21 cellular contexts compared by ENCODE assay signal in the genomic region with DNA sequence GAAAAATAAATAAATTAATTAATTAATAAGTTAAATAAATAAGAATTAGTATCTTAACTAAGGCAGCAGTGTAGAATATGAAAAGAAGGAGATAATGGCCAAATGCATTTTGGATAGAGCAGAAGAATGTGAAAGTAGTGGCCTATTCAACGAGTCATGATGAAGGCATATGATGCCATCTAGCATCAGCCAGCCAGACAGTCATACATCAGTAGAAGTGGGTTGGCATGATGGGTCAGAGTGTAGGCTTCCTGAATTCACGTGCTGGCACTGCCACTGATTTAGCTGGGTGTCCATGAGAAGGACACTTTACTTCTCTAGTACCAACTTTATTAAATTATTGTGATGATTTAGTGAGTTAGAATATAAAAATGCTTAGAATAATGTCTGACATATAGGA.
DNase-seq lines count a peak whose midpoint lies in the region; ATAC-seq, FAIRE-seq and TF ChIP-seq lines count a peak whose summit lies in the region.
"Had no signal": no experiment of that assay in that cellular context is flagged by ENCODE, and none has a peak within 500 bp of the region (broad histone marks: within the 10 kb centered on the region; RNA-seq: fewer than 3 reads in every experiment).

No MANE protein-coding gene starts in this region.

- ATAC-seq in GM21528 (IDR thresholded peaks at IDR 0.05; ENCODE audit: low FRiP score, unreplicated experiment): no peak
- ATAC-seq: GM12878 had no signal

- peak overlapping the region in 1 of 5 experiments; percentile 13 for H3K4me3 Mint-ChIP-seq in brain
- H3K4me3 Mint-ChIP-seq: B cell; CD4-positive, alpha-beta T cell had no signal

- no peak for TF ChIP-seq CTCF in brain (conservative IDR thresholded peaks at IDR 0.05)

- DNase-seq in ACHN (peak; percentile 6), NCI-H446 treated with DMSO at 0.1 percent for 48 hours (lab: John Stamatoyannopoulos, UW) (peak; percentile 48), glomerular visceral epithelial cell (ENCODE audit: extremely low spot score) (peak; percentile 1), GM12892 (ENCODE audit: insufficient read length) (no peak), OCI-M1 (lab: John Stamatoyannopoulos, UW) (no peak), GOT3 (lab: John Stamatoyannopoulos, UW) (no peak)
- DNase-seq: CD4-positive, alpha-beta T cell; DND-41; GDM1; H7; IMR-90; Kasumi-1; NCI-H1105 treated with DMSO at 0.1 percent for 48 hours; NCI-H187 treated with DMSO at 0.1 percent for 48 hours; NCI-H345; NK-92 treated with Interleukin-12 subunit alpha and Interleukin-12 subunit beta, amount 100 ng/mL, for 24 hours; PC-9 had no signal

- H3K4me1 Mint-ChIP-seq in brain: peaks cover 22% of the 10 kb centered on the region
- H3K4me1 Mint-ChIP-seq: B cell had no signal

- H3K27ac Mint-ChIP-seq in brain: peak overlapping the region in 3 of 5 experiments; percentile 44 to 94 (median 82)
- H3K27ac Mint-ChIP-seq: B cell; CD4-positive, alpha-beta T cell had no signal

- H3K27me3 Mint-ChIP-seq in brain: no peaks in the 10 kb centered on the region
- H3K27me3 Mint-ChIP-seq: B cell; CD4-positive, alpha-beta T cell had no signal

- no peaks in the 10 kb centered on the region for H3K36me3 Mint-ChIP-seq in brain

- peaks cover 0 to 2% (median 0%) of the 10 kb centered on the region in 5 experiments for H3K9me3 Mint-ChIP-seq in brain
- H3K9me3 Mint-ChIP-seq: CD4-positive, alpha-beta T cell had no signal

- no peak for TF ChIP-seq POLR2A in GM12892 (IDR thresholded peaks at IDR 0.05; ENCODE audit: low read depth, low read length)

- no peak for FAIRE-seq in GM12892 (lab: Jason Lieb, UNC)
- FAIRE-seq: GM12878 had no signal

- in situ Hi-C loops in ACHN (cut with HindIII; ENCODE audit: low pct_ligation_motif_present, low pct_unique_long_range_greater_than_20kb, low sequenced_read_pairs): no loop called here

Comparison
In these comparisons a context has a peak if more than half of its experiments do, and no peak if none do; other contexts are left out.
1. DNase-seq: peak in ACHN (single experiment), NCI-H446 treated with DMSO at 0.1 percent for 48 hours (single experiment) and glomerular visceral epithelial cell (single experiment); none in GM12892 (single experiment), OCI-M1 (single experiment) and GOT3 (single experiment).